Comparison of ENCODE assay signal across 1 cellular context in genomic region chr20:8019178-8019997, GRCh38.
TF ChIP-seq lines count a peak whose summit lies in the region.

TMX4 (minus strand) TSS chr20:8019761; CDS start chr20:8019613, 148 bp downstream.

TF ChIP-seq in HepG2, 621 proteins besides CTCF, POLR2A, EP300 and RAD21 (continued from another document and continues in another):
- TF ChIP-seq ZNF609 (CRISPR knock-in tag; IDR thresholded peaks at IDR 0.05; ENCODE audit: borderline replicate concordance) (no peak), ZBTB7B (CRISPR knock-in tag; IDR thresholded peaks at IDR 0.05) (peak; percentile 87), ZNF138 (CRISPR knock-in tag; IDR thresholded peaks at IDR 0.05; ENCODE audit: low read depth) (no peak; the same call in 1 of the 2 replicates), RERE (CRISPR knock-in tag; IDR thresholded peaks at IDR 0.05; ENCODE audit: low read depth) (peak; percentile 34; the same call in 1 of the 2 replicates), ZNF672 (CRISPR knock-in tag; IDR thresholded peaks at IDR 0.05) (0 out of 2 replicates have a peak, but pooled peaks have one; percentile 6), MTF2 (CRISPR knock-in tag; IDR thresholded peaks at IDR 0.05; ENCODE audit: borderline replicate concordance) (peak; percentile 67), KLF16 (CRISPR knock-in tag; IDR thresholded peaks at IDR 0.05) (peak in 1 of 2 experiments; percentile 83; a peak in 2 of 4 replicates), TOPORS (CRISPR knock-in tag; IDR thresholded peaks at IDR 0.05) (no peak), ZBTB44 (CRISPR knock-in tag; IDR thresholded peaks at IDR 0.05) (no peak; the same call in 1 of the 2 replicates), TCF7 (IDR thresholded peaks at IDR 0.05; ENCODE audit: low read depth) (peak; percentile 79), RBFOX2 (IDR thresholded peaks at IDR 0.05; ENCODE audit: low read depth, low read length) (peak; percentile 98), ZFP91 (CRISPR knock-in tag; IDR thresholded peaks at IDR 0.05; ENCODE audit: borderline replicate concordance) (peak; percentile 93), ZSCAN22 (CRISPR knock-in tag; IDR thresholded peaks at IDR 0.05) (peak; percentile 79; the same call in 1 of the 2 replicates), ETS1 (CRISPR knock-in tag; IDR thresholded peaks at IDR 0.05) (no peak), ISL2 (CRISPR knock-in tag; IDR thresholded peaks at IDR 0.05) (peak; percentile 80), HIC2 (CRISPR knock-in tag; IDR thresholded peaks at IDR 0.05; ENCODE audit: low read depth) (peak; percentile 73; the same call in 1 of the 2 replicates), ZNF44 (CRISPR knock-in tag; IDR thresholded peaks at IDR 0.05) (0 out of 2 replicates have a peak, but pooled peaks have one; percentile 24), MXD1 (CRISPR knock-in tag; IDR thresholded peaks at IDR 0.05) (peak; percentile 87), CCAR2 (optimal IDR thresholded peaks at IDR 0.05; ENCODE audit: low read depth, low read length) (peak; percentile 23), ZNF788 (CRISPR knock-in tag; IDR thresholded peaks at IDR 0.05; ENCODE audit: borderline replicate concordance) (peak; percentile 96; the same call in 1 of the 2 replicates), FOXO4 (CRISPR knock-in tag; conservative IDR thresholded peaks at IDR 0.05) (0 out of 2 replicates have a peak, but pooled peaks have one; percentile 92), KAT7 (CRISPR knock-in tag; IDR thresholded peaks at IDR 0.05; ENCODE audit: borderline replicate concordance) (peak; percentile 79; the same call in 1 of the 2 replicates), NR1H2 (CRISPR knock-in tag; IDR thresholded peaks at IDR 0.05; ENCODE audit: borderline replicate concordance, low read depth) (peak; percentile 81; the same call in 1 of the 2 replicates), HBP1 (CRISPR knock-in tag; IDR thresholded peaks at IDR 0.05; ENCODE audit: low read depth) (no peak), ZNF576 (CRISPR knock-in tag; IDR thresholded peaks at IDR 0.05) (no peak), SRSF9 (IDR thresholded peaks at IDR 0.05; ENCODE audit: borderline replicate concordance, insufficient read depth, low read depth, low read length, poor library complexity, severe bottlenecking) (no peak), MAF1 (CRISPR knock-in tag; IDR thresholded peaks at IDR 0.05; ENCODE audit: borderline replicate concordance) (peak; percentile 36; the same call in 1 of the 2 replicates), ZBTB49 (CRISPR knock-in tag; IDR thresholded peaks at IDR 0.05; ENCODE audit: borderline replicate concordance) (peak; percentile 72; the same call in 1 of the 2 replicates)
